8 cellular contexts compared by ENCODE assay signal in genomic region chr6:153092082-153093013, GRCh38. TPM values are rescaled to one million over a fixed set of nuclear protein-coding genes. Genes with fewer than 3 reads are reported as not detected.
DNase-seq lines count a peak whose midpoint lies in the region; ATAC-seq and TF ChIP-seq lines count a peak whose summit lies in the region.

No MANE protein-coding gene starts in this region.

- CTCF ChIA-PET in HEK293T (lab: Yijun Ruan, JAX) = no interaction called here

- H3K36me3 ChIP-seq in HAP-1 (replicated peaks) = no peaks in the 10 kb centered on the region
- H3K36me3 ChIP-seq in right lobe of liver = no peaks in the 10 kb centered on the region

- no peak overlapping the region for H3K27ac ChIP-seq in right lobe of liver

- H3K4me1 ChIP-seq in HAP-1 (no peaks in the 10 kb centered on the region), right lobe of liver (no peaks in the 10 kb centered on the region)

- in situ Hi-C loops in HAP-1 (cut with MboI; ENCODE audit: low sequenced_read_pairs) = no loop called here

- no peaks in the 10 kb centered on the region for H3K27me3 ChIP-seq in HAP-1 (ENCODE audit: low read depth)
- no peaks in the 10 kb centered on the region for H3K27me3 ChIP-seq in right lobe of liver

- ATAC-seq in GM18499 (IDR thresholded peaks at IDR 0.05; ENCODE audit: insufficient read depth, unreplicated experiment) (peak; percentile 77), right lobe of liver (no peak)

- intact Hi-C loops in right lobe of liver (cut with DNase I) = no loop called here

- H3K9me3 ChIP-seq in HAP-1 (no peaks in the 10 kb centered on the region), right lobe of liver (no peaks in the 10 kb centered on the region)

- WGBS in right lobe of liver (ENCODE audit: insufficient coverage, low coverage, low lambda C conversion rate, missing lambda C conversion rate) = 47% methylated on average over 9 of the region's 9 CpGs

- no peak for TF ChIP-seq CTCF in right lobe of liver (IDR thresholded peaks at IDR 0.05)

- DNase-seq in HEK293T (ENCODE audit: extremely low spot score) (peak; percentile 25), NCI-H128 (lab: John Stamatoyannopoulos, UW; ENCODE audit: unreplicated experiment) (peak; percentile 8), fibroblast of gingiva (ENCODE audit: low read depth) (peak; percentile 93), HAP-1 (ENCODE audit: low spot score in 2 of 2) (no peak), HK-2 (ENCODE audit: unreplicated experiment) (no peak), right lobe of liver (no peak)
- DNase-seq in stimulated activated CD4-positive, alpha-beta T cell treated with anti-CD3 and anti-CD28 coated beads, Interleukin-1b, Interleukin-23, amount 100 ng/mL, for 48 hours = no peak

- no peak for TF ChIP-seq POLR2A in right lobe of liver (IDR thresholded peaks at IDR 0.05)

- H3K4me3 ChIP-seq in HAP-1 (no peak overlapping the region), right lobe of liver (no peak overlapping the region)

- POLR2A ChIA-PET in HEK293T (lab: Yijun Ruan, JAX) = no interaction called here

TF ChIP-seq in HEK293T, 16 proteins besides CTCF, POLR2A, EP300 and RAD21:
- TF ChIP-seq ELF4 (IDR thresholded peaks at IDR 0.05) (no peak), SP1 (IDR thresholded peaks at IDR 0.05) (no peak), SUZ12 (IDR thresholded peaks at IDR 0.05) (no peak), L3MBTL2 (conservative IDR thresholded peaks at IDR 0.05) (no peak), HDGF (IDR thresholded peaks at IDR 0.05; ENCODE audit: borderline replicate concordance) (no peak), BHLHE40 (IDR thresholded peaks at IDR 0.05; ENCODE audit: borderline replicate concordance) (no peak), ZNF384 (IDR thresholded peaks at IDR 0.05) (no peak), FOXA1 (IDR thresholded peaks at IDR 0.05) (no peak), TARDBP (IDR thresholded peaks at IDR 0.05) (no peak), NFRKB (IDR thresholded peaks at IDR 0.05) (no peak), FOXK2 (IDR thresholded peaks at IDR 0.05) (no peak)
- TF ChIP-seq, protein P1, sequence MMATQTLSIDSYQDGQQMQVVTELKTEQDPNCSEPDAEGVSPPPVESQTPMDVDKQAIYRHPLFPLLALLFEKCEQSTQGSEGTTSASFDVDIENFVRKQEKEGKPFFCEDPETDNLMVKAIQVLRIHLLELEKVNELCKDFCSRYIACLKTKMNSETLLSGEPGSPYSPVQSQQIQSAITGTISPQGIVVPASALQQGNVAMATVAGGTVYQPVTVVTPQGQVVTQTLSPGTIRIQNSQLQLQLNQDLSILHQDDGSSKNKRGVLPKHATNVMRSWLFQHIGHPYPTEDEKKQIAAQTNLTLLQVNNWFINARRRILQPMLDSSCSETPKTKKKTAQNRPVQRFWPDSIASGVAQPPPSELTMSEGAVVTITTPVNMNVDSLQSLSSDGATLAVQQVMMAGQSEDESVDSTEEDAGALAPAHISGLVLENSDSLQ (IDR thresholded peaks at IDR 0.05) = no peak

RNA-seq across cellular contexts. Expression of gene RGS17, which starts 38.7 kb away (rescaled TPM):
- not detected for total RNA-seq in right lobe of liver

Comparison
In these comparisons a context has a peak if more than half of its experiments do, and no peak if none do; other contexts are left out.
1. DNase-seq: peak in HEK293T (single experiment), NCI-H128 (single experiment) and fibroblast of gingiva (single experiment); none in stimulated activated CD4-positive, alpha-beta T cell treated with anti-CD3 and anti-CD28 coated beads, Interleukin-1b, Interleukin-23, amount 100 ng/mL, for 48 hours (single experiment), HAP-1 (0 of 2), HK-2 (single experiment) and right lobe of liver (0 of 3).